In the genomic region with DNA sequence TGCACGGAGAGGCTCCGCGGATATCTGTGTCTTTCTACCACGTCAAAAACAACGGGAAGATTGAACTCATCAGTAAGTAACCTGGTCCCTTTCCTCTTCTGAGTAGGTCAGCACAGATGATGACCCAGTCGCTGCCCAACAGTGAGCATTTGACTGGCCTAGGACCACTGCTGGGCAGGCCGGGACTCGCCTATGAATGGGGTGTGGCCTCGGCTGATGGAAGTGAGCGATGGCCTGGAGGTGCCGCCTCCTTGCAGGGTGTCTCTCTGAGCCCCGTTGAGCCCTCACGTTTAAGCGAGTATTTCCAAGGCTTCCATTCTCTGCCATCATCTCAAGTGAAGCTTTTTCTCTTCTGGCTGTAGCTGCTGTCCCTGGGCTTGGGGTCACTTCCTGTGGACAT, we compare ENCODE assay signal across 21 cellular contexts. TPM values are rescaled to one million over a fixed set of nuclear protein-coding genes. Genes with fewer than 3 reads are reported as not detected.
A peak's percentile ranks its signal among the peaks of the same experiment; 100 is the strongest.
DNase-seq lines count a peak whose midpoint lies in the region; ATAC-seq, FAIRE-seq and TF ChIP-seq lines count a peak whose summit lies in the region.
"Had no signal": no experiment of that assay in that cellular context is flagged by ENCODE, and none has a peak within 500 bp of the region (broad histone marks: within the 10 kb centered on the region; RNA-seq: fewer than 3 reads in every experiment).

No MANE protein-coding gene starts in this region.

- H3K36me3 Mint-ChIP-seq in activated naive CD4-positive, alpha-beta T cell treated with anti-CD3 and anti-CD28 coated beads, Interleukin-2, amount 50 U/mL, for 24 hours = peaks cover 19% of the 10 kb centered on the region

- H3K27me3 ChIP-seq in HUES6 (ENCODE audit: control insufficient read depth, insufficient read depth, low read length) (no peaks in the 10 kb centered on the region), bronchial epithelial cell (ENCODE audit: control insufficient read depth, insufficient read depth, low read length) (no peaks in the 10 kb centered on the region), gastrocnemius medialis (no peaks in the 10 kb centered on the region)
- H3K27me3 ChIP-seq: SJSA1 had no signal

- peaks cover 96% of the 10 kb centered on the region for H3K36me3 ChIP-seq in HUES6 (ENCODE audit: control insufficient read depth, insufficient read depth, low read length)
- peaks cover 67% of the 10 kb centered on the region for H3K36me3 ChIP-seq in bronchial epithelial cell (ENCODE audit: control insufficient read depth, insufficient read depth, low read length)
- peaks cover 10 to 95% of the 10 kb centered on the region in 2 donors for H3K36me3 ChIP-seq in gastrocnemius medialis

- H3K4me3 ChIP-seq in HUES6 (ENCODE audit: low read depth, low read length) (no peak overlapping the region), bronchial epithelial cell (ENCODE audit: low read depth, low read length) (no peak overlapping the region), gastrocnemius medialis (no peak overlapping the region)
- H3K4me3 ChIP-seq: GM23248, SJSA1 had no signal

- intact Hi-C loops in gastrocnemius medialis (cut with DNase I; ENCODE audit: low total_unique reads) = no loop called here
- intact Hi-C loops in Right ventricle myocardium inferior (cut with DNase I) = no loop called here

- H3K4me1 Mint-ChIP-seq in activated naive CD4-positive, alpha-beta T cell treated with anti-CD3 and anti-CD28 coated beads, Interleukin-2, amount 50 U/mL, for 24 hours = no peaks in the 10 kb centered on the region

- no peak for DNase-seq in activated naive CD4-positive, alpha-beta T cell treated with anti-CD3 and anti-CD28 coated beads, Interleukin-2, amount 50 U/mL, for 16 hours
- no peak for DNase-seq in bronchial epithelial cell (ENCODE audit: low read depth)
- DNase-seq in gastrocnemius medialis = no peak
- DNase-seq in nucleus accumbens (lab: John Stamatoyannopoulos, UW) = no peak
- no peak for DNase-seq in Right ventricle myocardium inferior (ENCODE audit: missing footprints)
- DNase-seq: 8988T; CD4-positive, alpha-beta T cell; DMS153; GDM1; HCEC 1CT; NCI-H1105 treated with DMSO at 0.1 percent for 48 hours; NCI-H1694 treated with DMSO at 0.1 percent for 48 hours; NCI-H510A treated with DMSO at 0.1 percent for 48 hours; NCI-H774; RPMI8226 had no signal

- H3K27ac Mint-ChIP-seq in activated naive CD4-positive, alpha-beta T cell treated with anti-CD3 and anti-CD28 coated beads, Interleukin-2, amount 50 U/mL, for 24 hours = peak overlapping the region; percentile 30
- H3K27ac Mint-ChIP-seq: CD4-positive, alpha-beta T cell had no signal

- no peak overlapping the region for H3K27ac ChIP-seq in HUES6 (ENCODE audit: low read depth, low read length)
- H3K27ac ChIP-seq in gastrocnemius medialis = peak overlapping the region; percentile 7 to 71 (median 62)
- H3K27ac ChIP-seq: GM23248, SJSA1 had no signal

- H3K9ac ChIP-seq in HUES6 (ENCODE audit: low read length) = peak overlapping the region; percentile 9
- H3K9ac ChIP-seq: GM23248 had no signal

- in situ Hi-C loops in gastrocnemius medialis (cut with MboI; ENCODE audit: low sequenced_read_pairs in 4 of 4) = no loop called here

- no peaks in the 10 kb centered on the region for H3K4me1 ChIP-seq in HUES6 (ENCODE audit: control insufficient read depth, insufficient read depth, low read length)
- H3K4me1 ChIP-seq in gastrocnemius medialis = peaks cover 11 to 12% of the 10 kb centered on the region in 2 donors
- H3K4me1 ChIP-seq: SJSA1 had no signal

- H3K4me3 Mint-ChIP-seq in activated naive CD4-positive, alpha-beta T cell treated with anti-CD3 and anti-CD28 coated beads, Interleukin-2, amount 50 U/mL, for 24 hours = no peak overlapping the region
- H3K4me3 Mint-ChIP-seq: CD4-positive, alpha-beta T cell had no signal

- no peak for TF ChIP-seq CTCF in bronchial epithelial cell (IDR thresholded peaks at IDR 0.05; ENCODE audit: insufficient read depth, low read length, severe bottlenecking)
- TF ChIP-seq CTCF in gastrocnemius medialis (IDR thresholded peaks at IDR 0.05 in 4 of 5, conservative IDR thresholded peaks at IDR 0.05 in 1 of 5) = no peak

- TF ChIP-seq POLR2A in gastrocnemius medialis (IDR thresholded peaks at IDR 0.05) = no peak

- no peaks in the 10 kb centered on the region for H3K9me3 Mint-ChIP-seq in activated naive CD4-positive, alpha-beta T cell treated with anti-CD3 and anti-CD28 coated beads, Interleukin-2, amount 50 U/mL, for 24 hours
- H3K9me3 Mint-ChIP-seq: CD4-positive, alpha-beta T cell had no signal

- ATAC-seq in gastrocnemius medialis (no peak), Right ventricle myocardium inferior (no peak), GM19324 (IDR thresholded peaks at IDR 0.05; ENCODE audit: low FRiP score, unreplicated experiment) (no peak)

- FAIRE-seq in bronchial epithelial cell (lab: Jason Lieb, UNC) = peak; percentile 40
- FAIRE-seq: GM19239 had no signal

- no peaks in the 10 kb centered on the region for H3K27me3 Mint-ChIP-seq in activated naive CD4-positive, alpha-beta T cell treated with anti-CD3 and anti-CD28 coated beads, Interleukin-2, amount 50 U/mL, for 24 hours
- H3K27me3 Mint-ChIP-seq: CD4-positive, alpha-beta T cell had no signal

- H3K9me3 ChIP-seq in HUES6 (ENCODE audit: control insufficient read depth, insufficient read depth, low read depth, low read length) (no peaks in the 10 kb centered on the region), gastrocnemius medialis (no peaks in the 10 kb centered on the region)
- H3K9me3 ChIP-seq: SJSA1 had no signal

RNA-seq across cellular contexts. Expression of a gene that starts 18.1 kb away (rescaled TPM):
- total RNA-seq in bronchial epithelial cell = 195 and 262 TPM in 2 replicates
- 100 to 1,000 TPM; 105 to 207 (median 195) TPM for total RNA-seq in gastrocnemius medialis
- 68.1 TPM for total RNA-seq in Right ventricle myocardium inferior

RNA-seq across cellular contexts. Expression of a gene that starts 30.7 kb away (rescaled TPM):
- total RNA-seq in bronchial epithelial cell = 0.51 and 0.79 TPM in 2 replicates
- 10 to 100 TPM in 2 of 4 donors, 1 to 10 TPM in 2; 5.5 to 13.1 (median 10.1) TPM for total RNA-seq in gastrocnemius medialis
- 13.5 TPM for total RNA-seq in Right ventricle myocardium inferior

RNA-seq across cellular contexts. Expression of a gene that starts 58.5 kb away (rescaled TPM):
- 8.7 and 12.9 TPM in 2 replicates for total RNA-seq in bronchial epithelial cell
- 10 to 100 TPM in 3 of 4 donors, 1 to 10 TPM in 1; 6.4 to 28.1 (median 24.8) TPM for total RNA-seq in gastrocnemius medialis
- 18.8 TPM for total RNA-seq in Right ventricle myocardium inferior
